12 cellular contexts compared by ENCODE assay signal in the genomic region with DNA sequence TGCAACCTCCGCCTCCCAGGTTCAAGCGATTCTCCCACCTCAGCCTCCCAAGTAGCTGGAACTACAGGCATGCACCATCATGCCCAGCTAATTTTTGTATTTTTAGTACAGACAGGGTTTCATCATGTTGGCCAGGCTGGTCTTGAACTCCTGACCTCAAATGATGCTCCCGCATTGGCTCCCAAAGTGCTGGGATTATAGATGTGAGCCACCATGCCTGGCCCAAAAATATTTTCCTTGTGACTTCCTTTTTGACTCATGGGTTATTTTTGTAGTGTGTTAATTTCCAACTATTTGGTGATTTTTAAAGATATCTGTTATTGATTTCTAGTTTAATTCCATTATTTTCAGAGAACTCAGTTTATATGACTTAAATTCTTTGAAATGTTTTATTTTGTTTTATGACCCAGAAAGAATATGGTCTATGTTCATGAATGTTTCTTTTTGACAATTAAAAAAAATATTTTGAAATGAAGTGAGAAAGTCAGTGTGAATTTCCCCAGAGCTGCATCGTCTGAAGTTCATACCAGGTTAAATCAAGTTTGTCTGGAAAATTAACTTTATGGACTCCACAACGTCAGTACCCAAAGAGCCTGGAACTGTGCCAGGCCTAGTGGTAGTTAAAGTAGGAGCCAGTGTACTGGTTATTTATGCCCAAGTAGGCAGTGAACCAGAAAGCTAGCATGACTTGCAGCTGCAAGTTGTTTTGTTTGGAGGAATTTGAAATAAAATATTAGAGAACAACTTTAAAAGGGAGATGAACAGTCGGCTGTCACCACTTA. TPM values are rescaled to one million over a fixed set of nuclear protein-coding genes. Genes with fewer than 3 reads are reported as not detected.
DNase-seq lines count a peak whose midpoint lies in the region; ATAC-seq and TF ChIP-seq lines count a peak whose summit lies in the region.
"Had no signal": no experiment of that assay in that cellular context is flagged by ENCODE, and none has a peak within 500 bp of the region (broad histone marks: within the 10 kb centered on the region; RNA-seq: fewer than 3 reads in every experiment).

No MANE protein-coding gene starts in this region.

- CTCF ChIA-PET in naive thymus-derived CD4-positive, alpha-beta T cell (lab: Charles Lee), result no interaction called here

- DNase-seq in DMS79 (lab: John Stamatoyannopoulos, UW), result peak; percentile 48
- DNase-seq in NCI-H2171 (lab: John Stamatoyannopoulos, UW), result peak; percentile 7
- DNase-seq in central memory CD8-positive, alpha-beta T cell (ENCODE audit: low spot score in 2 of 2), result no peak
- DNase-seq in naive thymus-derived CD4-positive, alpha-beta T cell, result no peak
- DNase-seq in spleen, result no peak
- no peak for DNase-seq in GM20000 (ENCODE audit: low spot score)
- DNase-seq: activated naive CD8-positive, alpha-beta T cell treated with anti-CD3 and anti-CD28 coated beads, Interleukin-2, amount 10 ng/mL, durations not matched to agents 7 days and 5 days; foreskin keratinocyte; naive B cell; NCI-H187 treated with DMSO at 0.1 percent for 48 hours had no signal

- WGBS in spleen, 5 donors, result 70 to 74% (median 72%) methylated on average over 6 of the region's 6 CpGs

- H3K4me3 Mint-ChIP-seq in central memory CD8-positive, alpha-beta T cell, result no peak overlapping the region
- no peak overlapping the region for H3K4me3 Mint-ChIP-seq in naive thymus-derived CD4-positive, alpha-beta T cell
- H3K4me3 Mint-ChIP-seq: activated naive CD8-positive, alpha-beta T cell treated with anti-CD3 and anti-CD28 coated beads, Interleukin-2, amount 10 ng/mL, durations not matched to agents 7 days and 5 days had no signal

- H3K36me3 Mint-ChIP-seq in central memory CD8-positive, alpha-beta T cell (ENCODE audit: insufficient read depth), result peaks cover 4% of the 10 kb centered on the region
- peaks cover 0 to 3% (median 0%) of the 10 kb centered on the region in 5 donors for H3K36me3 Mint-ChIP-seq in naive thymus-derived CD4-positive, alpha-beta T cell

- ATAC-seq in central memory CD8-positive, alpha-beta T cell (replicated peaks; ENCODE audit: extremely low read depth, poor library complexity, severe bottlenecking), result no peak
- no peak for ATAC-seq in naive thymus-derived CD4-positive, alpha-beta T cell
- no peak for ATAC-seq in GM19395 (IDR thresholded peaks at IDR 0.05; ENCODE audit: unreplicated experiment)
- ATAC-seq: foreskin keratinocyte had no signal

- POLR2A ChIA-PET in naive thymus-derived CD4-positive, alpha-beta T cell (lab: Charles Lee), result no interaction called here

- no peaks in the 10 kb centered on the region for H3K27me3 Mint-ChIP-seq in central memory CD8-positive, alpha-beta T cell
- H3K27me3 Mint-ChIP-seq in naive thymus-derived CD4-positive, alpha-beta T cell, result peaks cover 0 to 22% (median 4%) of the 10 kb centered on the region in 5 donors
- H3K27me3 Mint-ChIP-seq: naive B cell had no signal

- peak overlapping the region; percentile 44 for H2AFZ ChIP-seq in parathyroid adenoma

- peak overlapping the region; percentile 14 for H3K4me2 ChIP-seq in parathyroid adenoma (ENCODE audit: low read length)

- H3K27ac ChIP-seq in parathyroid adenoma (peak overlapping the region; percentile 91), spleen (no peak overlapping the region)
- H3K27ac ChIP-seq in naive thymus-derived CD4-positive, alpha-beta T cell (ENCODE audit: low read depth, low read length), result no peak overlapping the region
- H3K27ac ChIP-seq: foreskin keratinocyte had no signal

- no peak for TF ChIP-seq POLR2A in spleen (IDR thresholded peaks at IDR 0.05)

- peaks cover 5% of the 10 kb centered on the region for H3K4me1 Mint-ChIP-seq in central memory CD8-positive, alpha-beta T cell
- H3K4me1 Mint-ChIP-seq in naive thymus-derived CD4-positive, alpha-beta T cell, result peaks cover 11 to 22% (median 12%) of the 10 kb centered on the region in 7 donors

- H3K9me3 ChIP-seq in parathyroid adenoma (ENCODE audit: control insufficient read depth, low read length) (no peaks in the 10 kb centered on the region), spleen (no peaks in the 10 kb centered on the region)
- H3K9me3 ChIP-seq in naive thymus-derived CD4-positive, alpha-beta T cell (ENCODE audit: control insufficient read depth in 2 of 3, low read length in 3 of 3), result no peaks in the 10 kb centered on the region

- H3K9me3 Mint-ChIP-seq in central memory CD8-positive, alpha-beta T cell, result no peaks in the 10 kb centered on the region
- no peaks in the 10 kb centered on the region for H3K9me3 Mint-ChIP-seq in naive thymus-derived CD4-positive, alpha-beta T cell
- H3K9me3 Mint-ChIP-seq: activated naive CD8-positive, alpha-beta T cell treated with anti-CD3 and anti-CD28 coated beads, Interleukin-2, amount 10 ng/mL, durations not matched to agents 7 days and 5 days; naive B cell had no signal

- H3K36me3 ChIP-seq in parathyroid adenoma (ENCODE audit: control insufficient read depth, insufficient read depth, low read length), result no peaks in the 10 kb centered on the region
- H3K36me3 ChIP-seq in naive thymus-derived CD4-positive, alpha-beta T cell (ENCODE audit: control insufficient read depth in 2 of 3, insufficient read depth in 3 of 3, low read length in 3 of 3), result no peaks in the 10 kb centered on the region
- no peaks in the 10 kb centered on the region for H3K36me3 ChIP-seq in spleen

- TF ChIP-seq CTCF in parathyroid adenoma (IDR thresholded peaks at IDR 0.05) (no peak), spleen (IDR thresholded peaks at IDR 0.05 in 8 of 11, conservative IDR thresholded peaks at IDR 0.05 in 3 of 11) (no peak), GM20000 (IDR thresholded peaks at IDR 0.05; ENCODE audit: extremely low read depth, missing control alignments) (no peak)

- H3K27me3 ChIP-seq in parathyroid adenoma (ENCODE audit: control insufficient read depth, insufficient read depth, low read length) (no peaks in the 10 kb centered on the region), spleen (replicated peaks in 1 of 7) (peaks cover 0 to 4% (median 0%) of the 10 kb centered on the region in 7 donors)
- no peaks in the 10 kb centered on the region for H3K27me3 ChIP-seq in naive thymus-derived CD4-positive, alpha-beta T cell (ENCODE audit: control insufficient read depth in 2 of 2, insufficient read depth in 2 of 2, low read length in 2 of 2)
- H3K27me3 ChIP-seq: foreskin keratinocyte had no signal

- no peak overlapping the region for H3K9ac ChIP-seq in parathyroid adenoma

- H3K4me3 ChIP-seq in parathyroid adenoma (ENCODE audit: low read depth, low read length), result no peak overlapping the region
- H3K4me3 ChIP-seq in naive thymus-derived CD4-positive, alpha-beta T cell (ENCODE audit: low read length), result no peak overlapping the region
- H3K4me3 ChIP-seq in spleen, result no peak overlapping the region

- intact Hi-C loops in naive thymus-derived CD4-positive, alpha-beta T cell (cut with micrococcal nuclease), result loop anchor here in 1 of 2 donors (5.0 kb wide), 1 partner anchor 133 kb away; the partner anchor contains the start of gene MAP4K5
- intact Hi-C loops in spleen (cut with DNase I; ENCODE audit: low total_unique reads), result loop anchor here (10.0 kb wide), 1 partner anchor 65 kb away; no protein-coding TSS in a partner anchor

- peak overlapping the region; percentile 35 for H3K27ac Mint-ChIP-seq in central memory CD8-positive, alpha-beta T cell (ENCODE audit: low read depth)
- H3K27ac Mint-ChIP-seq in naive thymus-derived CD4-positive, alpha-beta T cell, result no peak overlapping the region
- H3K27ac Mint-ChIP-seq: activated naive CD8-positive, alpha-beta T cell treated with anti-CD3 and anti-CD28 coated beads, Interleukin-2, amount 10 ng/mL, durations not matched to agents 7 days and 5 days had no signal

- H3K4me1 ChIP-seq in parathyroid adenoma, result peaks cover 24% of the 10 kb centered on the region
- no peaks in the 10 kb centered on the region for H3K4me1 ChIP-seq in naive thymus-derived CD4-positive, alpha-beta T cell (ENCODE audit: control insufficient read depth in 2 of 2, insufficient read depth in 2 of 2, low read length in 2 of 2)
- peaks cover 0 to 51% (median 14%) of the 10 kb centered on the region in 6 donors for H3K4me1 ChIP-seq in spleen

- H3K79me2 ChIP-seq in parathyroid adenoma, result no peaks in the 10 kb centered on the region

RNA-seq across cellular contexts. Expression of gene CDKL1, which starts 2.8 kb away (rescaled TPM):
- 10 to 100 TPM in 1 of 5 experiments, 1 to 10 TPM in 4; 2.6 to 14.8 (median 4.9) TPM for total RNA-seq in naive thymus-derived CD4-positive, alpha-beta T cell
- 1 to 10 TPM; 2.0 to 7.1 TPM for polyA plus RNA-seq in naive thymus-derived CD4-positive, alpha-beta T cell
- total RNA-seq in spleen, result 100 to 1,000 TPM in 1 of 7 donors, 10 to 100 TPM in 5, 1 to 10 TPM in 1; 9.2 to 310 (median 27.8) TPM
- 1 to 10 TPM; 1.7 to 4.3 (median 2.8) TPM for polyA plus RNA-seq in spleen

Comparison
In these comparisons a context has a peak if more than half of its experiments do, and no peak if none do; other contexts are left out.
1. DNase-seq: peak in DMS79 (single experiment) and NCI-H2171 (single experiment); none in central memory CD8-positive, alpha-beta T cell (0 of 2), naive thymus-derived CD4-positive, alpha-beta T cell (0 of 9), spleen (single experiment) and GM20000 (single experiment).